In the genomic region with DNA sequence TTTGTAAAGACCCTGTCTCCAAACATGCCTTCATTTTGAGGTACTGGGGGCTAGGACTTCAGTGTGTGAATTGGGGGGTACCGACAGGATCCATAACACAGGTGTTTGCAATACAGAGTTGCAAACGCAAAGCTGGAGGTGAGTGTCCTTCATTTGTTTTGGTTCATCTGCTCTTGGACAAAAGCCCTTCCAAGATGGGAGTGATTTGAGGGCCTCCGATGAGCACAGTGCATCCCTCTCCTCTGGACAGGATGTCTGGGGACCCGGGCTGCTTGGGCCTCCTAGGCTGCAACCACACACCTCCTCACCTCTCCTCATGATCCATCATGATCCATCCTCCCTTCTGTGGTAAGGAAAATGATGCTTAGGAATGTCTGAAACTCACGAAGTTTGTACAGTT, we compare ENCODE assay signal across 14 cellular contexts. TPM values are rescaled to one million over a fixed set of nuclear protein-coding genes. Genes with fewer than 3 reads are reported as not detected.
DNase-seq lines count a peak whose midpoint lies in the region; ATAC-seq and TF ChIP-seq lines count a peak whose summit lies in the region.
"Had no signal": no experiment of that assay in that cellular context is flagged by ENCODE, and none has a peak within 500 bp of the region (broad histone marks: within the 10 kb centered on the region; RNA-seq: fewer than 3 reads in every experiment).

No MANE protein-coding gene starts in this region.

- no peaks in the 10 kb centered on the region for H3K27me3 ChIP-seq in PC-9 (ENCODE audit: insufficient read depth, low read depth)
- H3K27me3 ChIP-seq in effector memory CD4-positive, alpha-beta T cell (replicated peaks; ENCODE audit: control insufficient read depth, insufficient read depth, low read length, poor library complexity, severe bottlenecking): no peaks in the 10 kb centered on the region
- H3K27me3 ChIP-seq: tibial nerve had no signal

- peaks cover 7% of the 10 kb centered on the region for H3K79me2 ChIP-seq in PC-9 (ENCODE audit: low read depth)

- H3K27me3 Mint-ChIP-seq in activated CD4-positive, alpha-beta T cell treated with anti-CD3 and anti-CD28 coated beads, Interleukin-2, amount 10 ng/mL, durations not matched to agents 7 days and 5 days: no peaks in the 10 kb centered on the region

- DNase-seq in activated CD4-positive, alpha-beta T cell treated with anti-CD3 and anti-CD28 coated beads, Interleukin-2, amount 10 ng/mL, durations not matched to agents 7 days and 5 days: no peak
- no peak for DNase-seq in activated CD4-positive, alpha-beta T cell treated with anti-CD3 and anti-CD28 coated beads for 4 hours
- no peak for DNase-seq in PC-9
- no peak for DNase-seq in effector memory CD4-positive, alpha-beta T cell
- peak; percentile 21 for DNase-seq in stimulated activated CD8-positive, alpha-beta memory T cell treated with anti-CD3 and anti-CD28 coated beads, Interleukin-4, amount 100 ng/mL, for 48 hours
- DNase-seq in NCI-H2107 treated with DMSO at 0.1 percent for 48 hours (lab: John Stamatoyannopoulos, UW; ENCODE audit: unreplicated experiment): no peak
- DNase-seq in RKO (ENCODE audit: low spot score): no peak
- DNase-seq: left ventricle myocardium superior; NCI-H2081; NK-92 treated with Interleukin-12 subunit alpha and Interleukin-12 subunit beta, amount 100 ng/mL, for 24 hours; occipital lobe had no signal

- no peaks in the 10 kb centered on the region for H3K9me2 ChIP-seq in PC-9 (ENCODE audit: insufficient read depth)

- peaks cover 78% of the 10 kb centered on the region for H3K36me3 Mint-ChIP-seq in activated CD4-positive, alpha-beta T cell treated with anti-CD3 and anti-CD28 coated beads, Interleukin-2, amount 10 ng/mL, durations not matched to agents 7 days and 5 days (ENCODE audit: low read depth)

- H3K4me1 Mint-ChIP-seq in activated CD4-positive, alpha-beta T cell treated with anti-CD3 and anti-CD28 coated beads, Interleukin-2, amount 10 ng/mL, durations not matched to agents 7 days and 5 days: peaks cover 86% of the 10 kb centered on the region

- no peak overlapping the region for H2AFZ ChIP-seq in PC-9

- POLR2A ChIA-PET in activated CD4-positive, alpha-beta T cell treated with anti-CD3 and anti-CD28 coated beads, Interleukin-2, amount 10 ng/mL, durations not matched to agents 7 days and 5 days (lab: Charles Lee): no interaction called here
- POLR2A ChIA-PET in PC-9 (lab: Charles Lee; ENCODE audit: unreplicated experiment): no interaction called here

- CTCF ChIA-PET in activated CD4-positive, alpha-beta T cell treated with anti-CD3 and anti-CD28 coated beads, Interleukin-2, amount 10 ng/mL, durations not matched to agents 7 days and 5 days (lab: Charles Lee): no interaction called here
- CTCF ChIA-PET in PC-9 (lab: Charles Lee): interaction anchor here (0.6 kb wide), 1 partner anchor 13 kb away, joined by 3 read pairs; no protein-coding TSS in a partner anchor

- H4K20me1 ChIP-seq in PC-9 (ENCODE audit: insufficient read depth): no peaks in the 10 kb centered on the region

- peak overlapping the region; percentile 30; the same call in 1 of the 2 replicates for H3K27ac ChIP-seq in PC-9
- H3K27ac ChIP-seq in effector memory CD4-positive, alpha-beta T cell (ENCODE audit: insufficient read depth, low read length, poor library complexity, severe bottlenecking): peak overlapping the region; percentile 11

- peak overlapping the region; percentile 82 for H3K27ac Mint-ChIP-seq in activated CD4-positive, alpha-beta T cell treated with anti-CD3 and anti-CD28 coated beads, Interleukin-2, amount 10 ng/mL, durations not matched to agents 7 days and 5 days

- no peak for ATAC-seq in GM19455 (IDR thresholded peaks at IDR 0.05; ENCODE audit: unreplicated experiment)
- ATAC-seq: left ventricle myocardium superior had no signal

- H3K4me1 ChIP-seq in PC-9 (replicated peaks; ENCODE audit: insufficient read depth): peaks cover 61% of the 10 kb centered on the region
- H3K4me1 ChIP-seq in effector memory CD4-positive, alpha-beta T cell (ENCODE audit: control insufficient read depth, insufficient read depth, low read length, poor library complexity, severe bottlenecking): peaks cover 74% of the 10 kb centered on the region

- no peak for TF ChIP-seq CTCF in PC-9 (conservative IDR thresholded peaks at IDR 0.05)

- H3K4me3 Mint-ChIP-seq in activated CD4-positive, alpha-beta T cell treated with anti-CD3 and anti-CD28 coated beads, Interleukin-2, amount 10 ng/mL, durations not matched to agents 7 days and 5 days: peak overlapping the region; percentile 49

- peaks cover 50% of the 10 kb centered on the region for H3F3A ChIP-seq in PC-9 (ENCODE audit: insufficient read depth, low read depth)

- no peak overlapping the region for H3K4me3 ChIP-seq in PC-9
- H3K4me3 ChIP-seq in effector memory CD4-positive, alpha-beta T cell (ENCODE audit: insufficient read depth, low read depth, low read length, poor library complexity, severe bottlenecking): peak overlapping the region; percentile 29
- H3K4me3 ChIP-seq: skin epidermis, tibial nerve had no signal

- intact Hi-C loops in PC-9 (cut with micrococcal nuclease; ENCODE audit: unreplicated experiment): loop anchor here (5.0 kb wide), 2 partner anchors 141 to 251 kb away; no protein-coding TSS in a partner anchor

- H3K4me2 ChIP-seq in PC-9: 0 out of 2 replicates have a peak overlapping the region, but pooled peaks have one; percentile 12

- BruUV-seq in PC-9 (replicated peaks; lab: Mats Ljungman, UMichigan): no TSS peak

- no peaks in the 10 kb centered on the region for H3K36me3 ChIP-seq in PC-9 (ENCODE audit: low read depth)
- peaks cover 27% of the 10 kb centered on the region for H3K36me3 ChIP-seq in effector memory CD4-positive, alpha-beta T cell (ENCODE audit: control insufficient read depth, insufficient read depth, low read length)
- H3K36me3 ChIP-seq: tibial nerve had no signal

- no peaks in the 10 kb centered on the region for H3K9me3 Mint-ChIP-seq in activated CD4-positive, alpha-beta T cell treated with anti-CD3 and anti-CD28 coated beads, Interleukin-2, amount 10 ng/mL, durations not matched to agents 7 days and 5 days

- no peaks in the 10 kb centered on the region for H3K9me3 ChIP-seq in PC-9 (ENCODE audit: insufficient read depth, low read depth)
- no peaks in the 10 kb centered on the region for H3K9me3 ChIP-seq in effector memory CD4-positive, alpha-beta T cell (ENCODE audit: control insufficient read depth, low read length)
- H3K9me3 ChIP-seq: tibial nerve had no signal

RNA-seq across cellular contexts. Expression of gene FGD3, which starts 23.8 kb away (rescaled TPM):
- 100 to 1,000 TPM; 148 to 156 TPM for total RNA-seq in activated CD4-positive, alpha-beta T cell treated with anti-CD3 and anti-CD28 coated beads, Interleukin-2, amount 10 ng/mL, durations not matched to agents 7 days and 5 days
- 84.9 and 89.0 TPM in 2 replicates for total RNA-seq in PC-9 (2021)
